8 cellular contexts compared by ENCODE assay signal in the genomic region with DNA sequence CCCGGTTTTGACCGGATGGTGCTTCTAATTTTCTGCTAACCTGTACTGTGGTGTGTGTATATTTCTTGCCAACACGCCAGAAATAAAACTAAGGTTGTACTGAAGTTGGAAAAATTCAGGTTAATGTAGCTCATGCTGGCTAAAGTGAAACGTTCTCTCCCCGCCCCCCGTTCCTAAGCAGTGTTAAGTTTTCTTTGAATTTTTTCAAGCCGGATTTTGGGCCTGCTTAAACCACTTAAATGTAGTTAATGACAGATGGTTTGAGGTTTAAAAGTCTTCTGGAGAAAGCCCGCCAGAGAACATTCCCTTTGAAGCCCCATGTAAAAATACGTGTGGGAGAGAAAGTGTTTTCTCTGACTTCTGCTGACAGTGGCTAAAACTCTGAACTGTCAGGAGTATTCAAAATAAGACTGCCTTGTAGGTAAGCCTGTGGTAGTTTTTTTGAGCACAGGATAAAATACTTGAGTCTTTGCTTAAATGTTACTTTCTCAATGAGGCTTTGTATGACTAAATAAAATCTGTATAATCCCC.
A peak's percentile ranks its signal among the peaks of the same experiment; 100 is the strongest.
DNase-seq lines count a peak whose midpoint lies in the region; ATAC-seq and TF ChIP-seq lines count a peak whose summit lies in the region.

No MANE protein-coding gene starts in this region.

- H3K4me3 ChIP-seq in AG09309 (ENCODE audit: control insufficient read depth, low read depth, low read length) = peak overlapping the region; percentile 62
- H3K4me3 ChIP-seq in IMR-90 (ENCODE audit: insufficient read depth, low read depth, low read length) = peak overlapping the region; percentile 58
- H3K4me3 ChIP-seq in right lobe of liver = peak overlapping the region; percentile 59 to 67 (median 60)

- peak overlapping the region; percentile 89 for H3K9ac ChIP-seq in IMR-90 (ENCODE audit: low read depth, low read length)

- H2BK15ac ChIP-seq in IMR-90 (ENCODE audit: low read depth, low read length) = no peak overlapping the region

- no peaks in the 10 kb centered on the region for H3K27me3 Mint-ChIP-seq in activated naive CD8-positive, alpha-beta T cell treated with anti-CD3 and anti-CD28 coated beads, Interleukin-2, amount 50 U/mL, for 24 hours

- TF ChIP-seq POLR2A in IMR-90 (IDR thresholded peaks at IDR 0.05; ENCODE audit: low read depth, low read length) (no peak), right lobe of liver (IDR thresholded peaks at IDR 0.05) (no peak)

- TF ChIP-seq RAD21 in IMR-90 (IDR thresholded peaks at IDR 0.05; ENCODE audit: low read length) = no peak

- DNase-seq in AG09309 (ENCODE audit: low read depth) (no peak), IMR-90 (no peak), right lobe of liver (no peak), HPDE6-E6E7 (ENCODE audit: extremely low spot score) (no peak), activated gamma-delta T cell treated with Interleukin-2 at 50 U/mL for 16 hours (no peak), AML-193 (lab: John Stamatoyannopoulos, UW) (no peak)
- DNase-seq in activated naive CD8-positive, alpha-beta T cell treated with anti-CD3 and anti-CD28 coated beads, Interleukin-2, amount 50 U/mL, for 24 hours = peak; percentile 29
- DNase-seq in effector CD8-positive, alpha-beta T cell (lab: John Stamatoyannopoulos, UW) = no peak

- peaks cover 4% of the 10 kb centered on the region; the same call in 1 of the 2 replicates for H3K9me1 ChIP-seq in IMR-90 (ENCODE audit: insufficient read depth, low read length)

- H3K18ac ChIP-seq in IMR-90 (ENCODE audit: low read depth, low read length) = peak overlapping the region; percentile 50; the same call in 1 of the 2 replicates

- H3K36me3 Mint-ChIP-seq in activated naive CD8-positive, alpha-beta T cell treated with anti-CD3 and anti-CD28 coated beads, Interleukin-2, amount 50 U/mL, for 24 hours (ENCODE audit: low read depth) = peaks cover 5% of the 10 kb centered on the region

- H3K9me3 ChIP-seq in IMR-90 (ENCODE audit: control insufficient read depth, insufficient read depth, low read length) (no peaks in the 10 kb centered on the region), right lobe of liver (no peaks in the 10 kb centered on the region)

- CTCF ChIA-PET in IMR-90 (lab: Yijun Ruan, JAX) = interaction anchor here (1.6 to 1.7 kb wide), 2 partner anchors 15 to 85 kb away, joined by 5 read pairs; no protein-coding TSS in a partner anchor

- H3K36me3 ChIP-seq in IMR-90 (ENCODE audit: control insufficient read depth, insufficient read depth, low read length) (no peaks in the 10 kb centered on the region), right lobe of liver (no peaks in the 10 kb centered on the region)

- dilution Hi-C loops in IMR-90 (cut with HindIII; ENCODE audit: low sequenced_read_pairs, unreplicated experiment) = no loop called here

- TF ChIP-seq CTCF in AG09309 (IDR thresholded peaks at IDR 0.05; ENCODE audit: control insufficient read depth, insufficient read depth, low read depth, low read length, missing control alignments) (no peak), IMR-90 (conservative IDR thresholded peaks at IDR 0.05; ENCODE audit: low read depth, low read length) (no peak), right lobe of liver (IDR thresholded peaks at IDR 0.05) (no peak)

- H3K27me3 ChIP-seq in IMR-90 (ENCODE audit: control insufficient read depth, insufficient read depth, low read length) (no peaks in the 10 kb centered on the region), right lobe of liver (no peaks in the 10 kb centered on the region)

- H4K91ac ChIP-seq in IMR-90 (ENCODE audit: insufficient read depth, low read depth, low read length) = no peak overlapping the region

- H3K27ac Mint-ChIP-seq in activated naive CD8-positive, alpha-beta T cell treated with anti-CD3 and anti-CD28 coated beads, Interleukin-2, amount 50 U/mL, for 24 hours = peak overlapping the region; percentile 97

- in situ Hi-C loops in IMR-90 (cut with MboI; ENCODE audit: low sequenced_read_pairs) = loop anchor here (10.0 to 25.0 kb wide), 2 partner anchors 1499 to 1776 kb away; a partner anchor contains a TSS

- intact Hi-C loops in IMR-90 (cut with micrococcal nuclease) (no loop called here), right lobe of liver (cut with DNase I) (no loop called here)

- H3K56ac ChIP-seq in IMR-90 (ENCODE audit: extremely low read depth, insufficient read depth, low read length) = peak overlapping the region; percentile 74; the same call in 1 of the 2 replicates

- no peaks in the 10 kb centered on the region for H4K20me1 ChIP-seq in IMR-90 (ENCODE audit: insufficient read depth, low read length)

- POLR2A ChIA-PET in IMR-90 (lab: Charles Lee; ENCODE audit: unreplicated experiment) = interaction anchor here (0.9 to 1.5 kb wide), 4 partner anchors 61 to 664 kb away, joined by 3 to 8 read pairs (median 4); a partner anchor contains a TSS

- no peak for ATAC-seq in IMR-90 (ENCODE audit: low read depth)
- no peak for ATAC-seq in activated naive CD8-positive, alpha-beta T cell treated with anti-CD3 and anti-CD28 coated beads, Interleukin-2, amount 50 U/mL, for 24 hours
- ATAC-seq in right lobe of liver = no peak

- H2BK5ac ChIP-seq in IMR-90 (ENCODE audit: low read depth, low read length, poor library complexity, severe bottlenecking) = peak overlapping the region; percentile 61

- 0 out of 2 replicates have a peak overlapping the region, but pooled peaks have one; percentile 7 for H3K4ac ChIP-seq in IMR-90 (ENCODE audit: low read depth, low read length)

- H3K4me1 ChIP-seq in IMR-90 (ENCODE audit: control insufficient read depth, insufficient read depth, low read length) = peaks cover 4% of the 10 kb centered on the region
- peaks cover 0 to 5% (median 0%) of the 10 kb centered on the region in 4 donors for H3K4me1 ChIP-seq in right lobe of liver

- peak overlapping the region; percentile 29 for H4K5ac ChIP-seq in IMR-90 (ENCODE audit: low read depth, low read length)

- H4K8ac ChIP-seq in IMR-90 (ENCODE audit: low read depth in 2 of 2, low read length in 2 of 2) = peak overlapping the region; percentile 3 to 16; a peak in 1 of 4 replicates

- no peak overlapping the region for H2AK5ac ChIP-seq in IMR-90 (ENCODE audit: low read depth, low read length)

- H3K23ac ChIP-seq in IMR-90 (ENCODE audit: low read depth, low read length) = peak overlapping the region; percentile 40; the same call in 1 of the 2 replicates

- no peak overlapping the region for H2AK9ac ChIP-seq in IMR-90 (replicated peaks; ENCODE audit: low read depth, low read length, poor library complexity)

- H3K79me1 ChIP-seq in IMR-90 (ENCODE audit: low read depth in 1 of 2, low read length in 2 of 2) = no peaks in the 10 kb centered on the region

- H2AFZ ChIP-seq in IMR-90 (replicated peaks; ENCODE audit: low read length, poor library complexity) = no peak overlapping the region

- no peak overlapping the region for H2BK120ac ChIP-seq in IMR-90 (ENCODE audit: low read depth, low read length)

- BruUV-seq in IMR-90 (replicated peaks; lab: Mats Ljungman, UMichigan) = no TSS peak

- H3K4me2 ChIP-seq in IMR-90 (ENCODE audit: low read depth, low read length) = peak overlapping the region; percentile 95

- peak overlapping the region; percentile 24; the same call in 1 of the 2 replicates for H3K14ac ChIP-seq in IMR-90 (replicated peaks; ENCODE audit: low read depth, low read length)

- H3K9me3 Mint-ChIP-seq in activated naive CD8-positive, alpha-beta T cell treated with anti-CD3 and anti-CD28 coated beads, Interleukin-2, amount 50 U/mL, for 24 hours = no peaks in the 10 kb centered on the region

- H3K4me3 Mint-ChIP-seq in activated naive CD8-positive, alpha-beta T cell treated with anti-CD3 and anti-CD28 coated beads, Interleukin-2, amount 50 U/mL, for 24 hours = peak overlapping the region; percentile 92

- peak overlapping the region; percentile 87 for H3K27ac ChIP-seq in IMR-90 (ENCODE audit: insufficient read depth, low read length)
- H3K27ac ChIP-seq in right lobe of liver = peak overlapping the region; percentile 64 to 82 (median 80)

- H3K4me1 Mint-ChIP-seq in activated naive CD8-positive, alpha-beta T cell treated with anti-CD3 and anti-CD28 coated beads, Interleukin-2, amount 50 U/mL, for 24 hours = peaks cover 74% of the 10 kb centered on the region

- WGBS in IMR-90 (ENCODE audit: extremely low coverage in 2 of 2, insufficient read length in 1 of 2), 2 experiments = 10% methylated on average over 2 of the region's 9 CpGs; no CpG with 5 or more reads in 1 of the 2 experiments
- WGBS in right lobe of liver (ENCODE audit: insufficient coverage, low coverage, low lambda C conversion rate, missing lambda C conversion rate) = 2% methylated on average over 9 of the region's 9 CpGs

- H2BK20ac ChIP-seq in IMR-90 (ENCODE audit: low read depth, low read length) = no peak overlapping the region

TF ChIP-seq in IMR-90, 13 proteins besides CTCF, POLR2A, EP300 and RAD21:
- TF ChIP-seq CHD1 (IDR thresholded peaks at IDR 0.05; ENCODE audit: low read depth, low read length) (no peak), BHLHE40 (IDR thresholded peaks at IDR 0.05; ENCODE audit: low read depth, low read length) (no peak), MAFK (IDR thresholded peaks at IDR 0.05; ENCODE audit: low read depth, low read length) (peak; percentile 63), SMC3 (IDR thresholded peaks at IDR 0.05; ENCODE audit: low read depth, low read length) (no peak), FOS (IDR thresholded peaks at IDR 0.05; ENCODE audit: low read depth, low read length) (no peak), RCOR1 (IDR thresholded peaks at IDR 0.05; ENCODE audit: insufficient replicate concordance, low read length) (no peak)
TF ChIP-seq in IMR-90: peak in this region for 1.
